In the genomic region with DNA sequence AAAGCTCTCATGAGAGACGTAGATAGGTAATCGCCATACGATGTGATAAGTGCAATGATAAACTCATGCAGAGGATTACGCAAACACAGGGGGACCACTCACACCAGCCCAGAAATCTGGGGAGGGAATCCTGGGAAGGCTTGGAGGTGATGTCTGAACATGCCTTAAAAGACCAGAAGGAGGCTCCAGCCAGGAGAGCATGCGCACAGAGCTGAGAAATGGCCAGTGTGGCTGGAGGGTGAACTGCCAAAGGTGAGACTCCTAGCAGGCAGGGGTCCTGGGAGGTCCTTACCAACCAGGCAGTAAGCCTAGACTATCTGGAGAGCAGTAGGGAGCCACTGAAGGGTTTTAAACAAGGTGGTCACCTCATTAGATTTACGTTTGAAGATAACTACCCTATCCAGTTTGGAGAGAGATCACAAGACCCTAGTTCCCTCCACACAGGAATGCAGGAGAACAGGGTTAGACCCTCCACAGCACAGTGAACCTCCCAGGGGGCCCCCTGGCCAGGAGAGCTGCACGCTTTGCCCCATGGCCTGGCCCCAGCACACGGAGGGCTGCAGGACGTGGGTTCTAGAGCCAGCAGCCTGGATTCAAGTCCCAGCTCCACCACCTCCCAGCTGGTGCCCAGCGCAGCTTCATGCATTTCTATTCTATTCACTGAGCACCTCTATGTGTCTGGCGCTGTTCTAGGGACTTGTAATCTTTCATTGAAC, we compare ENCODE assay signal across 24 cellular contexts. TPM values are rescaled to one million over a fixed set of nuclear protein-coding genes. Genes with fewer than 3 reads are reported as not detected.
A peak's percentile ranks its signal among the peaks of the same experiment; 100 is the strongest.
DNase-seq lines count a peak whose midpoint lies in the region; ATAC-seq and TF ChIP-seq lines count a peak whose summit lies in the region.
"Had no signal": no experiment of that assay in that cellular context is flagged by ENCODE, and none has a peak within 500 bp of the region (broad histone marks: within the 10 kb centered on the region; RNA-seq: fewer than 3 reads in every experiment).

No MANE protein-coding gene starts in this region.

- ATAC-seq in lower lobe of right lung (no peak), HG03342 (IDR thresholded peaks at IDR 0.05; ENCODE audit: unreplicated experiment) (no peak)
- ATAC-seq: foreskin keratinocyte, heart left ventricle, left ventricle myocardium superior, T-cell had no signal

- no peak overlapping the region for H4K12ac ChIP-seq in trophoblast cell (ENCODE audit: low read depth, low read length)

- DNase-seq in H7 (peak; percentile 48), lower lobe of right lung (peak; percentile 9), trophoblast cell (no peak), NCI-H774 (lab: John Stamatoyannopoulos, UW) (no peak), AML-193 (lab: John Stamatoyannopoulos, UW) (no peak)
- DNase-seq: activated CD4-positive, alpha-beta T cell treated with anti-CD3 and anti-CD28 coated beads, Interleukin-2, amount 50 U/mL, for 1 hour; activated CD4-positive, CD25-positive, alpha-beta regulatory T cell; activated gamma-delta T cell; activated naive CD8-positive, alpha-beta T cell treated with anti-CD3 and anti-CD28 coated beads for 36 hours; activated T-cell treated with anti-CD3 and anti-CD28 coated beads, Interleukin-2, amount 50 U/mL, for 24 hours; C1 segment of cervical spinal cord; central memory CD4-positive, alpha-beta T cell; DMS153; esophagus squamous epithelium; foreskin keratinocyte; left ventricle myocardium superior; stimulated activated CD4-positive, alpha-beta T cell treated with anti-CD3 and anti-CD28 coated beads, Interleukin-4, amount 100 ng/mL, for 1 hour; T-cell; transverse colon had no signal

- H3K9ac ChIP-seq in trophoblast cell (ENCODE audit: low read length), result no peak overlapping the region

- no peak overlapping the region for H2BK120ac ChIP-seq in trophoblast cell (ENCODE audit: insufficient read depth, low read length, poor library complexity)

- no peak overlapping the region for H3K4ac ChIP-seq in trophoblast cell (ENCODE audit: low read depth, low read length)

- no peak overlapping the region for H2BK5ac ChIP-seq in trophoblast cell (ENCODE audit: low read depth, low read length, poor library complexity)

- WGBS in trophoblast cell (ENCODE audit: extremely low coverage, insufficient coverage, insufficient read length), result no CpG with 5 or more reads among the region's 11 CpGs

- H4K8ac ChIP-seq in trophoblast cell (ENCODE audit: low read depth, low read length), result no peak overlapping the region

- peak overlapping the region; percentile 98 for H3K27ac ChIP-seq in VCaP
- H3K27ac ChIP-seq in lower lobe of right lung, result no peak overlapping the region
- H3K27ac ChIP-seq in trophoblast cell (ENCODE audit: low read depth, low read length), result peak overlapping the region; percentile 1
- H3K27ac ChIP-seq: esophagus squamous epithelium, foreskin keratinocyte, heart left ventricle, transverse colon had no signal

- H2AFZ ChIP-seq in trophoblast cell (ENCODE audit: insufficient read depth, low read length, poor library complexity), result no peak overlapping the region

- H3K79me1 ChIP-seq in trophoblast cell (ENCODE audit: low read length), result peaks cover 12% of the 10 kb centered on the region

- intact Hi-C loops in lower lobe of right lung (cut with DNase I), result no loop called here

- H3K9me3 ChIP-seq in lower lobe of right lung, result no peaks in the 10 kb centered on the region
- H3K9me3 ChIP-seq in trophoblast cell (ENCODE audit: insufficient read depth, low read depth, low read length), result no peaks in the 10 kb centered on the region
- H3K9me3 ChIP-seq: esophagus squamous epithelium, heart left ventricle, transverse colon had no signal

- H3K18ac ChIP-seq in trophoblast cell (ENCODE audit: low read length), result no peak overlapping the region

- no peak overlapping the region for H3K14ac ChIP-seq in trophoblast cell (ENCODE audit: low read length)

- no peak overlapping the region for H3K23ac ChIP-seq in trophoblast cell (ENCODE audit: low read length)

- H3K4me3 ChIP-seq in H7 (ENCODE audit: insufficient read depth, low read depth, low read length) (no peak overlapping the region), lower lobe of right lung (no peak overlapping the region), trophoblast cell (ENCODE audit: low read depth, low read length) (no peak overlapping the region)
- H3K4me3 ChIP-seq: esophagus squamous epithelium, heart left ventricle, transverse colon had no signal

- no peaks in the 10 kb centered on the region for H3K79me2 ChIP-seq in trophoblast cell (ENCODE audit: control insufficient read depth, insufficient read depth, low read length, poor library complexity)

- peaks cover 6% of the 10 kb centered on the region for H3K36me3 ChIP-seq in H7 (replicated peaks; ENCODE audit: control insufficient read depth, insufficient read depth, low read length)
- no peaks in the 10 kb centered on the region for H3K36me3 ChIP-seq in lower lobe of right lung
- peaks cover 72 to 79% of the 10 kb centered on the region in 2 experiments for H3K36me3 ChIP-seq in trophoblast cell (ENCODE audit: control insufficient read depth in 1 of 2, insufficient read depth in 2 of 2, low read length in 2 of 2)
- H3K36me3 ChIP-seq: heart left ventricle, transverse colon had no signal

- H2AK5ac ChIP-seq in trophoblast cell (ENCODE audit: low read length), result no peak overlapping the region

- H4K91ac ChIP-seq in trophoblast cell (ENCODE audit: low read depth, low read length), result no peak overlapping the region

- H3K27me3 ChIP-seq in H7 (ENCODE audit: control insufficient read depth, insufficient read depth, low read length), result no peaks in the 10 kb centered on the region
- peaks cover 3% of the 10 kb centered on the region for H3K27me3 ChIP-seq in lower lobe of right lung (ENCODE audit: low read depth)
- no peaks in the 10 kb centered on the region for H3K27me3 ChIP-seq in trophoblast cell (ENCODE audit: insufficient read depth, low read length)
- H3K27me3 ChIP-seq: foreskin keratinocyte, heart left ventricle had no signal

- H3K4me1 ChIP-seq in lower lobe of right lung, result peaks cover 8% of the 10 kb centered on the region
- H3K4me1 ChIP-seq in trophoblast cell (ENCODE audit: control insufficient read depth in 1 of 2, insufficient read depth in 2 of 2, low read length in 2 of 2), result peaks cover 35 to 39% of the 10 kb centered on the region in 2 experiments
- H3K4me1 ChIP-seq: foreskin keratinocyte, transverse colon had no signal

- H3K4me2 ChIP-seq in trophoblast cell (ENCODE audit: low read length), result no peak overlapping the region

- TF ChIP-seq CTCF in VCaP (conservative IDR thresholded peaks at IDR 0.05), result no peak
- TF ChIP-seq CTCF in lower lobe of right lung (IDR thresholded peaks at IDR 0.05), result no peak

- no peak overlapping the region for H2BK12ac ChIP-seq in trophoblast cell (ENCODE audit: low read length)

RNA-seq across cellular contexts. Expression of a gene that starts 13.1 kb away (rescaled TPM):
- 205 and 262 TPM in 2 replicates for total RNA-seq in H7 (2014; rRNA removed; shearing (Covaris generic))
- total RNA-seq in lower lobe of right lung, result 10.6 TPM
- 206 and 208 TPM in 2 replicates for polyA plus RNA-seq in trophoblast cell (2013)
- total RNA-seq: activated naive CD8-positive, alpha-beta T cell treated with anti-CD3 and anti-CD28 coated beads for 36 hours; mononuclear cell; T-cell had no signal
- polyA plus RNA-seq: IgD-negative memory B cell had no signal

Comparison
In these comparisons a context has a peak if more than half of its experiments do, and no peak if none do; other contexts are left out.
1. DNase-seq: peak in H7 (single experiment) and lower lobe of right lung (single experiment); none in trophoblast cell (0 of 2), NCI-H774 (single experiment) and AML-193 (0 of 2).
2. RNA of a gene that starts 13.1 kb away (total RNA-seq): 205 to 262 TPM in H7; 10.6 TPM in lower lobe of right lung (single experiment); every median in the first group is over 10 times any median in the second.